Comparison of ENCODE assay signal across 11 cellular contexts in the genomic region with DNA sequence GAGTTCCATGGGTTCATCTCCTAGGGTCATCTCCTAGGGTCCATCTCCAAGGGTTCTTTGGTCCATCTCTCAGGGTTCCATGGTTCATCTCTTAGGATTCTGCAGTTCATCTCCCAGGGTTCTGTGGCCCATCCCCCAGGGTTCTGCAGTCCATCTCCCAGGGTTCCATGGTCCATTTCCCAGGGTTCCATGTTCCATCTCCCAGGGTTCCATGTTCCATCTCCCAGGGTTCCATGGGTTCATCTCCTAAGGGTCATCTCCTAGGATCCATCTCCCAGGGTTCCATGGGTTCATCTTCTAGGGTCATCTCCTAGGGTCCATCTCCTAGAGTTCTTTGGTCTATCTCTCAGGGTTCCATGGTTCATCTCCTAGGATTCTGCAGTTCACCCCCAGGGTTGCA.
"Had no signal": no experiment of that assay in that cellular context is flagged by ENCODE, and none has a peak within 500 bp of the region (broad histone marks: within the 10 kb centered on the region; RNA-seq: fewer than 3 reads in every experiment).

No MANE protein-coding gene starts in this region.

- H3K36me3 ChIP-seq: HAP-1 had no signal

- H3K9me3 ChIP-seq: HAP-1 had no signal

- H3K27ac Mint-ChIP-seq: GM23338, H9, HFFc6 had no signal

- H3K4me3 Mint-ChIP-seq: GM23338, H9, HFFc6 had no signal

- FAIRE-seq: H1, H54 had no signal

- H3K4me3 ChIP-seq: GM23248, GM23338, HAP-1 had no signal

- H2AFZ ChIP-seq: GM23248, GM23338 had no signal

- H3K27ac ChIP-seq: GM23248 had no signal

- H3K4me2 ChIP-seq: GM23338 had no signal

- DNase-seq: GM23248, GOT3, H7, H9, HCEC 1CT, HFFc6 had no signal

- H3K4me1 ChIP-seq: HAP-1 had no signal

- H3K9ac ChIP-seq: GM23248 had no signal

- ATAC-seq: GM23338, HCT116 had no signal
